Comparison of ENCODE assay signal across 16 cellular contexts in the genomic region with DNA sequence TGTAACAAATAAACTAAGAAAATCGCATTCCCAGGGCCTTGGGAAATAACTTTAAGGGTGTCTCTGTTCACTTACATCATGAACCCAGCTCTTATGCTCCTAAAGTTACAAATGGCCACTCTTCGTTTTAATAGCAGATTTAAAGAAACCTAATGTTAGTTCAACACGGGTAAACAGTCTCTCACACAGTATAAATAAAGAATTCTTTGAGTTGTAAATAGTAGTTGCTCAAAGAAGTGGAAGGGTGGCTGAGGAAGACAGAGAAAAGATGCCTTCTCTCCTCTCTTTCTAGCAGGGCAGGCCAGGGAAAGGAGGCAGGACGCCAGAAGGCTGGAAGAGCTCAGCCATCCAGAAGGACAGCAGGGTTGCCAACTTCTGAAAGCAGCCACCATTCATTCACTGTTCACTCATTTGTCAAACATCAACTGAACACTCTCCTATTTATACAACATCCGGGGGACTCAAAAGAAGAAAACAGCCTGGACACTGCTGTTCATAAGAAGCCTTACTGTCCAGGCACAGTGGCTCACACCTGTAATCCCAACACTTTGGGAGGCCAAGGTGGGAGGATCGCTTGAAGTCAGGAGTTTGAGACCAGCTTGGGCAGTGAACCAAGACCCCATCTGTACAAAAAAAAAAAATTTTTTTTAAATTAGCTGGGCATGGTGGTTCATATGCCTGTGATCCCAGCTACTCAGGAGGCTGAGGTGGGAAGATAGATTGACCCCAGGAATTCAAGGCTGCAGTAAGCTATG. TPM values are rescaled to one million over a fixed set of nuclear protein-coding genes. Genes with fewer than 3 reads are reported as not detected.
DNase-seq lines count a peak whose midpoint lies in the region; ATAC-seq, FAIRE-seq and TF ChIP-seq lines count a peak whose summit lies in the region.
"Had no signal": no experiment of that assay in that cellular context is flagged by ENCODE, and none has a peak within 500 bp of the region (broad histone marks: within the 10 kb centered on the region; RNA-seq: fewer than 3 reads in every experiment).

No MANE protein-coding gene starts in this region.

- H3K36me3 ChIP-seq in right atrium auricular region = no peaks in the 10 kb centered on the region
- no peaks in the 10 kb centered on the region for H3K36me3 ChIP-seq in small intestine (ENCODE audit: control insufficient read depth in 2 of 2, insufficient read depth in 2 of 2, low read length in 2 of 2)

- 56 to 81% (median 77%) methylated on average over 6 of the region's 6 CpGs for WGBS in small intestine, 3 donors

- no peak for FAIRE-seq in small intestine (lab: Jason Lieb, UNC)

- H3K27ac Mint-ChIP-seq in nephron = peak overlapping the region; percentile 70 to 91 (median 86)
- H3K27ac Mint-ChIP-seq: activated CD4-positive, alpha-beta T cell treated with anti-CD3 and anti-CD28 coated beads, Interleukin-2, amount 10 ng/mL, durations not matched to agents 7 days and 5 days; activated T-helper 2 cell treated with anti-CD3 and anti-CD28 coated beads, Interferon-gamma antibody, Interleukin-2, Interleukin-4, amounts not matched to agents 10 μg/mL and 5 μg/mL and 100 μg/mL, durations not matched to agents 14 hours and 24 hours and 36 hours had no signal

- H3K27ac ChIP-seq in right atrium auricular region (peak overlapping the region in 1 of 2 donors; percentile 36), small intestine (ENCODE audit: low read depth in 1 of 2, low read length in 1 of 2) (peak overlapping the region in 1 of 2 donors; percentile 41)

- DNase-seq in Right ventricle myocardium superior = peak; percentile 62
- no peak for DNase-seq in right atrium auricular region (ENCODE audit: low spot score)
- DNase-seq in glomerular visceral epithelial cell (ENCODE audit: extremely low spot score) = peak; percentile 40
- no peak for DNase-seq in GF-D8 (lab: John Stamatoyannopoulos, UW)
- DNase-seq in small intestine = no peak
- DNase-seq in GDM1 (lab: John Stamatoyannopoulos, UW) = no peak
- no peak for DNase-seq in COLO668 (lab: John Stamatoyannopoulos, UW; ENCODE audit: unreplicated experiment)
- DNase-seq: 8988T; activated CD4-positive, alpha-beta T cell treated with anti-CD3 and anti-CD28 coated beads, Interleukin-2, amount 10 ng/mL, durations not matched to agents 7 days and 5 days; cerebellar nuclear complex; H7; NCI-H1694 treated with DMSO at 0.1 percent for 48 hours; testis had no signal

- H3K9me3 ChIP-seq in right atrium auricular region (no peaks in the 10 kb centered on the region), small intestine (ENCODE audit: control insufficient read depth, low read depth) (no peaks in the 10 kb centered on the region)
- H3K9me3 ChIP-seq: testis had no signal

- H3K9me3 Mint-ChIP-seq in nephron = no peaks in the 10 kb centered on the region
- H3K9me3 Mint-ChIP-seq: activated CD4-positive, alpha-beta T cell treated with anti-CD3 and anti-CD28 coated beads, Interleukin-2, amount 10 ng/mL, durations not matched to agents 7 days and 5 days; activated T-helper 2 cell treated with anti-CD3 and anti-CD28 coated beads, Interferon-gamma antibody, Interleukin-2, Interleukin-4, amounts not matched to agents 10 μg/mL and 5 μg/mL and 100 μg/mL, durations not matched to agents 14 hours and 24 hours and 36 hours had no signal

- no peak for TF ChIP-seq CTCF in right atrium auricular region (IDR thresholded peaks at IDR 0.05)
- no peak for TF ChIP-seq CTCF in nephron (IDR thresholded peaks at IDR 0.05; ENCODE audit: unreplicated experiment in 3 of 3)

- H3K4me3 Mint-ChIP-seq in nephron = no peak overlapping the region
- H3K4me3 Mint-ChIP-seq: activated CD4-positive, alpha-beta T cell treated with anti-CD3 and anti-CD28 coated beads, Interleukin-2, amount 10 ng/mL, durations not matched to agents 7 days and 5 days had no signal

- H3K4me1 Mint-ChIP-seq in nephron = peaks cover 74% of the 10 kb centered on the region
- H3K4me1 Mint-ChIP-seq: activated CD4-positive, alpha-beta T cell treated with anti-CD3 and anti-CD28 coated beads, Interleukin-2, amount 10 ng/mL, durations not matched to agents 7 days and 5 days had no signal

- intact Hi-C loops in Right ventricle myocardium superior (cut with DNase I) = no loop called here

- H3K27me3 ChIP-seq in right atrium auricular region (no peaks in the 10 kb centered on the region), small intestine (ENCODE audit: control insufficient read depth in 2 of 2, insufficient read depth in 2 of 2, low read length in 2 of 2) (no peaks in the 10 kb centered on the region)
- H3K27me3 ChIP-seq: testis had no signal

- peak; percentile 91 for ATAC-seq in Right ventricle myocardium superior (ENCODE audit: poor library complexity)

- H3K27me3 Mint-ChIP-seq in nephron (ENCODE audit: low read depth) = no peaks in the 10 kb centered on the region

- peaks cover 0 to 51% of the 10 kb centered on the region in 2 donors for H3K4me1 ChIP-seq in right atrium auricular region
- H3K4me1 ChIP-seq in small intestine (ENCODE audit: control insufficient read depth in 2 of 2, insufficient read depth in 1 of 2, low read depth in 1 of 2, low read length in 1 of 2) = peaks cover 0 to 3% of the 10 kb centered on the region in 2 donors
- H3K4me1 ChIP-seq: testis had no signal

- H3K4me3 ChIP-seq in right atrium auricular region = no peak overlapping the region
- no peak overlapping the region for H3K4me3 ChIP-seq in small intestine (ENCODE audit: low read depth in 1 of 2, low read length in 2 of 2)
- H3K4me3 ChIP-seq: lung, testis had no signal

- H3K36me3 Mint-ChIP-seq in nephron (ENCODE audit: low read depth) = peaks cover 16% of the 10 kb centered on the region

RNA-seq across cellular contexts. Expression of a gene that starts 47.3 kb away (rescaled TPM):
- total RNA-seq in Right ventricle myocardium superior (37.9 TPM), right atrium auricular region (10 to 100 TPM; 53.4 to 73.1 TPM)
- 10 to 100 TPM in 2 of 3 donors, 1 to 10 TPM in 1; 2.0 to 18.2 (median 11.9) TPM for polyA plus RNA-seq in small intestine

Comparison
In these comparisons a context has a peak if more than half of its experiments do, and no peak if none do; other contexts are left out.
1. DNase-seq: peak in Right ventricle myocardium superior (single experiment) and glomerular visceral epithelial cell (single experiment); none in right atrium auricular region (single experiment), GF-D8 (single experiment), small intestine (single experiment), GDM1 (single experiment) and COLO668 (single experiment).